In the genomic region with DNA sequence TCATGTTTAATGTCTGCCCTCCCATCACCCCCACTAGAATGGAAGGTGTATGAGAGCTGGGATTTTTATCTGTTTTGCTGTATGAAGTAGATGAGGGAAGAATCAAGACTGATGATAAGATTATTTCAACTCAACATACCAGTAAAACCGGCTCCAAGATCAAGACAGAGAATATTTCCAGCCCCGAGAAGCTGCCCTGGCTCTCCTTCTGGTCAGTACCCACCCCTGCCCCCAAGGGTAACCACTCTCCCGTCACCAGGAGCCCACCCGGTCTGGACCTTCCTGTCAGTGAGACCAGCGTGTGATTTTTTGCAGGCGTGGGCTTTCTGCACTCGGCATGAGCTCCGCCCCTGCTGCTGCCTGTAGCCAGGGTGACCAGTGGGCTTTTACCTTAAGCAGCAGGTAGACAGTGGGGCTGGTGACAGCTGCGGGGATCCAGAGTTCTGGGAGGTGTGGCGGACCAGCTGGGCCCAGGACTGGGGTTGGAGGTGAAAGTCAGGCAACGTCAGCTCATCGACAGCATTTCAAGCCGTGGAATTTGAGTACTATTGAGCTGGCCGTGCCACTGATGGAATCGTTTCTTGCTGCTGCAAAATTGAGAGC, we compare ENCODE assay signal across 17 cellular contexts. TPM values are rescaled to one million over a fixed set of nuclear protein-coding genes. Genes with fewer than 3 reads are reported as not detected.
DNase-seq lines count a peak whose midpoint lies in the region; ATAC-seq and TF ChIP-seq lines count a peak whose summit lies in the region.
"Had no signal": no experiment of that assay in that cellular context is flagged by ENCODE, and none has a peak within 500 bp of the region (broad histone marks: within the 10 kb centered on the region; RNA-seq: fewer than 3 reads in every experiment).

No MANE protein-coding gene starts in this region.

- no peak for TF ChIP-seq POLR2A in breast epithelium (IDR thresholded peaks at IDR 0.05)

- H3K4me3 Mint-ChIP-seq in WTC11 (no peak overlapping the region), mesothelial cell of epicardium (no peak overlapping the region), type B pancreatic cell (peak overlapping the region; percentile 75)
- H3K4me3 Mint-ChIP-seq: CD4-positive, CD25-positive, alpha-beta regulatory T cell; HFFc6 had no signal

- H3K27ac Mint-ChIP-seq in WTC11 (no peak overlapping the region), mesothelial cell of epicardium (peak overlapping the region; percentile 80), type B pancreatic cell (peak overlapping the region; percentile 85)
- H3K27ac Mint-ChIP-seq: HFFc6 had no signal

- ATAC-seq in WTC11 (no peak), HG02973 (IDR thresholded peaks at IDR 0.05; ENCODE audit: unreplicated experiment) (no peak), HG03097 (IDR thresholded peaks at IDR 0.05; ENCODE audit: low FRiP score, unreplicated experiment) (no peak)

- intact Hi-C loops in breast epithelium (cut with DNase I; ENCODE audit: low total_unique reads) (loop anchor here (5.0 to 10.0 kb wide), 2 partner anchors 49 to 562 kb away; a partner anchor contains a TSS), mammary epithelial cell (cut with micrococcal nuclease) (no loop called here)

- peaks cover 25% of the 10 kb centered on the region for H3K4me1 Mint-ChIP-seq in WTC11
- H3K4me1 Mint-ChIP-seq in mesothelial cell of epicardium = peaks cover 70% of the 10 kb centered on the region
- peaks cover 40% of the 10 kb centered on the region for H3K4me1 Mint-ChIP-seq in type B pancreatic cell (ENCODE audit: unreplicated experiment)

- H3K4me3 ChIP-seq in breast epithelium (no peak overlapping the region), mammary epithelial cell (replicated peaks in 1 of 3; ENCODE audit: insufficient read depth in 1 of 3, low read depth in 2 of 3, low read length in 3 of 3) (no peak overlapping the region)

- H3K36me3 Mint-ChIP-seq in WTC11 (no peaks in the 10 kb centered on the region), mesothelial cell of epicardium (no peaks in the 10 kb centered on the region), type B pancreatic cell (no peaks in the 10 kb centered on the region)
- H3K36me3 Mint-ChIP-seq: CD4-positive, CD25-positive, alpha-beta regulatory T cell had no signal

- H3K9me3 ChIP-seq in breast epithelium = no peaks in the 10 kb centered on the region
- H3K9me3 ChIP-seq in mammary epithelial cell (replicated peaks; ENCODE audit: insufficient read depth, low read length) = no peaks in the 10 kb centered on the region

- no peak overlapping the region for H2AFZ ChIP-seq in mammary epithelial cell (ENCODE audit: low read depth, low read length)

- dilution Hi-C loops in mammary epithelial cell (cut with HindIII; ENCODE audit: low sequenced_read_pairs) = loop anchor here (5.0 kb wide), 4 partner anchors 57 to 112 kb away; no protein-coding TSS in a partner anchor

- POLR2A ChIA-PET in WTC11 (lab: Charles Lee) = no interaction called here

- H3K27me3 ChIP-seq in breast epithelium (no peaks in the 10 kb centered on the region), mammary epithelial cell (ENCODE audit: insufficient read depth, low read length) (no peaks in the 10 kb centered on the region)

- no peak overlapping the region for H3K9ac ChIP-seq in mammary epithelial cell (ENCODE audit: insufficient read depth, low read length)

- no peak for DNase-seq in breast epithelium (ENCODE audit: low spot score in 2 of 2)
- DNase-seq in mammary epithelial cell = no peak
- no peak for DNase-seq in WTC11 (ENCODE audit: low spot score)
- DNase-seq in mesothelial cell of epicardium (ENCODE audit: low spot score in 2 of 2, unreplicated experiment in 2 of 2) = no peak
- DNase-seq in type B pancreatic cell (ENCODE audit: extremely low spot score, unreplicated experiment) = no peak
- DNase-seq in T-helper 9 cell = no peak
- DNase-seq: CD4-positive, CD25-positive, alpha-beta regulatory T cell; DMS79; HFFc6; IMR-90; NCI-H1417; NCI-H1930; NCI-H2171 treated with DMSO at 0.1 percent for 48 hours; NCI-H510A; NCI-H82 had no signal

- H3K36me3 ChIP-seq in breast epithelium = no peaks in the 10 kb centered on the region
- H3K36me3 ChIP-seq in mammary epithelial cell (ENCODE audit: insufficient read depth, low read length) = no peaks in the 10 kb centered on the region

- H3K9me3 Mint-ChIP-seq in WTC11 (no peaks in the 10 kb centered on the region), mesothelial cell of epicardium (no peaks in the 10 kb centered on the region), type B pancreatic cell (peaks cover 5% of the 10 kb centered on the region)
- H3K9me3 Mint-ChIP-seq: HFFc6 had no signal

- BruUV-seq in mammary epithelial cell (replicated peaks; lab: Mats Ljungman, UMichigan) = no TSS peak

- no peak overlapping the region for H3K4me2 ChIP-seq in mammary epithelial cell (ENCODE audit: insufficient read depth, low read depth, low read length)

- TF ChIP-seq CTCF in breast epithelium (IDR thresholded peaks at IDR 0.05) (no peak), mammary epithelial cell (conservative IDR thresholded peaks at IDR 0.05 in 1 of 2, IDR thresholded peaks at IDR 0.05 in 1 of 2; ENCODE audit: extremely low read depth in 1 of 2, insufficient read depth in 1 of 2, low read depth in 1 of 2, low read length in 2 of 2) (no peak), WTC11 (IDR thresholded peaks at IDR 0.05) (no peak), mesothelial cell of epicardium (IDR thresholded peaks at IDR 0.05; ENCODE audit: unreplicated experiment) (no peak), type B pancreatic cell (conservative IDR thresholded peaks at IDR 0.05) (no peak)

- H3K79me2 ChIP-seq in mammary epithelial cell (ENCODE audit: insufficient read depth, low read length) = no peaks in the 10 kb centered on the region

- in situ Hi-C loops in mammary epithelial cell (cut with MboI; ENCODE audit: low sequenced_read_pairs in 2 of 2) = no loop called here

- H3K27me3 Mint-ChIP-seq in WTC11 (ENCODE audit: low read depth) (no peaks in the 10 kb centered on the region), mesothelial cell of epicardium (ENCODE audit: low read depth) (no peaks in the 10 kb centered on the region), type B pancreatic cell (no peaks in the 10 kb centered on the region)

- 71% methylated on average over 7 of the region's 15 CpGs for WGBS in mammary epithelial cell (ENCODE audit: low coverage, missing lambda C conversion rate)

- no peaks in the 10 kb centered on the region for H4K20me1 ChIP-seq in mammary epithelial cell (ENCODE audit: insufficient read depth, low read length)

- H3K27ac ChIP-seq in breast epithelium = peak overlapping the region; percentile 4 to 96
- no peak overlapping the region for H3K27ac ChIP-seq in mammary epithelial cell (ENCODE audit: insufficient read depth, low read depth, low read length)

- peaks cover 20 to 40% of the 10 kb centered on the region in 2 donors for H3K4me1 ChIP-seq in breast epithelium
- peaks cover 61% of the 10 kb centered on the region for H3K4me1 ChIP-seq in mammary epithelial cell (ENCODE audit: insufficient read depth, low read length)

- CTCF ChIA-PET in mammary epithelial cell (lab: Charles Lee; ENCODE audit: low non-redundant PET) (no interaction called here), WTC11 (lab: Charles Lee) (interaction anchor here (0.8 to 1.0 kb wide), 5 partner anchors 13 to 159 kb away, joined by 3 read pairs; no protein-coding TSS in a partner anchor)

TF ChIP-seq in WTC11, 78 proteins besides CTCF, POLR2A, EP300 and RAD21:
- TF ChIP-seq SP1 (CRISPR knock-in tag; conservative IDR thresholded peaks at IDR 0.05) (no peak), FOXP1 (CRISPR knock-in tag; IDR thresholded peaks at IDR 0.05; ENCODE audit: borderline replicate concordance) (0 out of 2 replicates have a peak, but pooled peaks have one; percentile 27)

RNA-seq across cellular contexts. Expression of a gene that starts 25.6 kb away (rescaled TPM):
- total RNA-seq in breast epithelium (1,000 to 10,000 TPM; 1,827 to 3,262 (median 2,633) TPM), mammary epithelial cell (1,000 to 10,000 TPM; 1,970 to 2,165 TPM), WTC11 (2021) (3,009 to 3,279 TPM (median 3,249 TPM) in 3 replicates), mesothelial cell of epicardium (2,423 to 2,513 TPM (median 2,494 TPM) in 3 replicates), type B pancreatic cell (ENCODE audit: low replicate concordance) (2,337 and 2,431 TPM in 2 replicates)
- 3,548 TPM for polyA plus RNA-seq in mammary epithelial cell
- polyA minus RNA-seq in mammary epithelial cell = 1,634 TPM

RNA-seq across cellular contexts. Expression of a gene that starts 49.1 kb away (rescaled TPM):
- 10 to 100 TPM in 1 of 3 donors, 1 to 10 TPM in 2; 5.3 to 11.1 (median 8.5) TPM for total RNA-seq in breast epithelium
- total RNA-seq in mammary epithelial cell = 10 to 100 TPM; 11.2 to 29.2 TPM
- 9.1 TPM for polyA plus RNA-seq in mammary epithelial cell
- polyA minus RNA-seq in mammary epithelial cell = 32.0 TPM
- 6.8 to 9.2 TPM (median 7.7 TPM) in 3 replicates for total RNA-seq in WTC11 (2021)
- total RNA-seq in mesothelial cell of epicardium = 14.2 to 15.2 TPM (median 14.7 TPM) in 3 replicates
- 2.9 and 5.1 TPM in 2 replicates for total RNA-seq in type B pancreatic cell (ENCODE audit: low replicate concordance)
- total RNA-seq: HFFc6, IMR-90 had no signal

RNA-seq across cellular contexts. Expression of a gene that starts 55.9 kb away (rescaled TPM):
- 10 to 100 TPM in 2 of 3 donors, 1 to 10 TPM in 1; 6.9 to 22.3 (median 20.5) TPM for total RNA-seq in breast epithelium
- 1 to 10 TPM in 1 of 2 donors, under 1 TPM in 1; 0.89 to 1.5 TPM for total RNA-seq in mammary epithelial cell
- 0.23 TPM for polyA plus RNA-seq in mammary epithelial cell
- polyA minus RNA-seq in mammary epithelial cell = not detected
- total RNA-seq in WTC11 (2021) = 26.5 to 35.3 TPM (median 28.7 TPM) in 3 replicates
- total RNA-seq in mesothelial cell of epicardium = 37.4 to 38.9 TPM (median 38.9 TPM) in 3 replicates
- total RNA-seq in type B pancreatic cell (ENCODE audit: low replicate concordance) = 41.4 and 47.9 TPM in 2 replicates
